In genomic region chr11:119906376-119906775, GRCh38 we compare ENCODE assay signal across 17 cellular contexts.
"Had no signal": no experiment of that assay in that cellular context is flagged by ENCODE, and none has a peak within 500 bp of the region (broad histone marks: within the 10 kb centered on the region; RNA-seq: fewer than 3 reads in every experiment).

No MANE protein-coding gene starts in this region.

- H3K27me3 ChIP-seq: heart right ventricle, testis, uterus had no signal

- H3K36me3 ChIP-seq: breast epithelium, gastroesophageal sphincter, heart right ventricle, left ventricle myocardium inferior, uterus had no signal

- H3K27ac ChIP-seq: breast epithelium, gastroesophageal sphincter, heart right ventricle, left ventricle myocardium inferior, testis, uterus had no signal

- H3K4me3 ChIP-seq: breast epithelium, gastroesophageal sphincter, heart right ventricle, left ventricle myocardium inferior, testis, uterus had no signal

- H3K9me3 ChIP-seq: breast epithelium, gastroesophageal sphincter, heart right ventricle, left ventricle myocardium inferior, testis, uterus had no signal

- H3K4me1 ChIP-seq: breast epithelium, gastroesophageal sphincter, testis, uterus had no signal

- DNase-seq: activated CD4-positive, alpha-beta T cell treated with anti-CD3 and anti-CD28 coated beads for 1 hour; activated CD4-positive, alpha-beta T cell treated with anti-CD3 and anti-CD28 coated beads, Interleukin-2, amount 50 U/mL, for 4 hours; activated naive CD4-positive, alpha-beta T cell treated with Interleukin-2 at 50 U/mL for 16 hours; aorta; erythroblast; heart right ventricle; islet precursor cell; left ventricle myocardium inferior; mesenchymal stem cell; stimulated activated CD4-positive, alpha-beta T cell treated with anti-CD3 and anti-CD28 coated beads, Interleukin-1b, Interleukin-23, amount 100 ng/mL, for 48 hours; stimulated activated naive CD8-positive, alpha-beta T cell treated with anti-CD3 and anti-CD28 coated beads, Interleukin-15, amount 100 ng/mL, for 72 hours; T-helper 1 cell; T1000; testis; uterus had no signal
